Comparison of ENCODE assay signal across 31 cellular contexts in genomic region chr2:154238252-154238651, GRCh38.
DNase-seq lines count a peak whose midpoint lies in the region; ATAC-seq and TF ChIP-seq lines count a peak whose summit lies in the region.
"Had no signal": no experiment of that assay in that cellular context is flagged by ENCODE, and none has a peak within 500 bp of the region (broad histone marks: within the 10 kb centered on the region; RNA-seq: fewer than 3 reads in every experiment).

No MANE protein-coding gene starts in this region.

- H2AFZ ChIP-seq in SK-N-SH (ENCODE audit: low read depth) (no peak overlapping the region), GM23338 (no peak overlapping the region)

- H3K27me3 Mint-ChIP-seq in GM23338 (ENCODE audit: insufficient read depth, low read depth, poor library complexity) = peaks cover 4% of the 10 kb centered on the region
- H3K27me3 Mint-ChIP-seq: B cell; CD4-positive, alpha-beta memory T cell; CD4-positive, alpha-beta T cell; CD4-positive, CD25-positive, alpha-beta regulatory T cell; CD8-positive, alpha-beta memory T cell had no signal

- no peaks in the 10 kb centered on the region; a peak in 1 of 4 replicates for H3K4me1 ChIP-seq in SK-N-SH (ENCODE audit: control insufficient read depth in 1 of 2, insufficient read depth in 2 of 2, low read depth in 1 of 2, low read length in 1 of 2)
- 0 out of 2 replicates have a peak, but pooled peaks cover 9% of the 10 kb centered on the region for H3K4me1 ChIP-seq in GM23338 (ENCODE audit: insufficient read depth)
- H3K4me1 ChIP-seq: A549, BE2C, BLaER1, Caco-2 had no signal

- H3K27ac Mint-ChIP-seq in GM23338 = no peak overlapping the region
- H3K27ac Mint-ChIP-seq: B cell; CD14-positive monocyte; CD4-positive, alpha-beta memory T cell; CD4-positive, alpha-beta T cell; CD4-positive, CD25-positive, alpha-beta regulatory T cell; CD8-positive, alpha-beta memory T cell; CD8-positive, alpha-beta T cell had no signal

- DNase-seq in SK-N-SH = peak; percentile 14
- no peak for DNase-seq in activated naive CD4-positive, alpha-beta T cell (lab: John Stamatoyannopoulos, UW)
- DNase-seq in GM23338 (ENCODE audit: low spot score) = no peak
- DNase-seq: 8988T; ACHN; AML-193; BE2C; C1 segment of cervical spinal cord; Caco-2; Calu3; CD4-positive, alpha-beta memory T cell; CD4-positive, alpha-beta T cell; CD4-positive, CD25-positive, alpha-beta regulatory T cell; CD8-positive, alpha-beta memory T cell; CD8-positive, alpha-beta T cell; COR-L47; DMS 273 treated with DMSO at 0.1 percent for 48 hours; DMS153; DMS53; DMS79; DMS79 treated with DMSO at 0.1 percent for 48 hours; DND-41; EL had no signal

- H3K27me3 ChIP-seq in SK-N-SH (ENCODE audit: insufficient read depth) = no peaks in the 10 kb centered on the region
- H3K27me3 ChIP-seq in GM23338 (ENCODE audit: insufficient read depth) = no peaks in the 10 kb centered on the region
- H3K27me3 ChIP-seq: BE2C; BLaER1; BLaER1 treated with 17β-estradiol and CSF1 and Interleukin-3, amounts not matched to agents 10 nM and 100 nM had no signal

- TF ChIP-seq CTCF in SK-N-SH (IDR thresholded peaks at IDR 0.05) (no peak), GM23338 (conservative IDR thresholded peaks at IDR 0.05; ENCODE audit: low read depth in 2 of 2) (no peak)

- WGBS in SK-N-SH (ENCODE audit: low lambda C conversion rate) = 12% methylated on average over 1 of the region's 1 CpG

- H3F3A ChIP-seq in SK-N-SH (replicated peaks; ENCODE audit: insufficient read depth) (no peaks in the 10 kb centered on the region), GM23338 (replicated peaks; ENCODE audit: low read depth) (no peaks in the 10 kb centered on the region)

- no peak overlapping the region for H3K4me3 ChIP-seq in SK-N-SH (ENCODE audit: low read depth in 2 of 2, low read length in 1 of 2)
- H3K4me3 ChIP-seq in GM23338 = no peak overlapping the region
- H3K4me3 ChIP-seq: A549; BLaER1; BLaER1 treated with 17β-estradiol and CSF1 and Interleukin-3, amounts not matched to agents 10 nM and 100 nM had no signal

- H3K36me3 Mint-ChIP-seq in GM23338 (ENCODE audit: low read depth) = no peaks in the 10 kb centered on the region
- H3K36me3 Mint-ChIP-seq: CD14-positive monocyte; CD4-positive, alpha-beta memory T cell; CD4-positive, CD25-positive, alpha-beta regulatory T cell; CD8-positive, alpha-beta memory T cell; CD8-positive, alpha-beta T cell had no signal

- H3K9me2 ChIP-seq in SK-N-SH (no peaks in the 10 kb centered on the region), GM23338 (ENCODE audit: insufficient read depth) (no peaks in the 10 kb centered on the region)

- H3K36me3 ChIP-seq in SK-N-SH (replicated peaks in 1 of 2; ENCODE audit: control insufficient read depth in 1 of 2, insufficient read depth in 2 of 2, low read length in 1 of 2) (no peaks in the 10 kb centered on the region), GM23338 (ENCODE audit: insufficient read depth) (no peaks in the 10 kb centered on the region)
- H3K36me3 ChIP-seq: BE2C; BLaER1; BLaER1 treated with 17β-estradiol and CSF1 and Interleukin-3, amounts not matched to agents 10 nM and 100 nM had no signal

- H3K27ac ChIP-seq in SK-N-SH (ENCODE audit: low read depth in 2 of 2, low read length in 1 of 2) (peak overlapping the region in 1 of 2 experiments; percentile 75; a peak in 2 of 4 replicates), GM23338 (ENCODE audit: low read depth) (no peak overlapping the region)
- H3K27ac ChIP-seq: 22Rv1; A549; BLaER1; BLaER1 treated with 17β-estradiol and CSF1 and Interleukin-3, amounts not matched to agents 10 nM and 100 nM; C4-2B had no signal

- H3K4me2 ChIP-seq in SK-N-SH (no peak overlapping the region), GM23338 (no peak overlapping the region)
- H3K4me2 ChIP-seq: A549; BLaER1; BLaER1 treated with 17β-estradiol and CSF1 and Interleukin-3, amounts not matched to agents 10 nM and 100 nM had no signal

- CTCF ChIA-PET in SK-N-SH (lab: Yijun Ruan, JAX) = interaction anchor here (1.9 kb wide), 1 partner anchor 137 kb away, joined by 4 read pairs; no protein-coding TSS in a partner anchor

- H3K9ac ChIP-seq in SK-N-SH = no peak overlapping the region
- H3K9ac ChIP-seq: BLaER1; BLaER1 treated with 17β-estradiol and CSF1 and Interleukin-3, amounts not matched to agents 10 nM and 100 nM had no signal

- no peaks in the 10 kb centered on the region; the same call in 2 of the 3 replicates for H3K9me3 Mint-ChIP-seq in GM23338
- H3K9me3 Mint-ChIP-seq: CD4-positive, alpha-beta T cell; CD8-positive, alpha-beta T cell had no signal

- no peak overlapping the region for H3K4me3 Mint-ChIP-seq in GM23338
- H3K4me3 Mint-ChIP-seq: B cell; CD14-positive monocyte; CD4-positive, alpha-beta memory T cell; CD4-positive, alpha-beta T cell; CD4-positive, CD25-positive, alpha-beta regulatory T cell; CD8-positive, alpha-beta memory T cell; CD8-positive, alpha-beta T cell had no signal

- H3K9me3 ChIP-seq in SK-N-SH = no peaks in the 10 kb centered on the region
- H3K9me3 ChIP-seq: A549, BE2C, BLaER1, Caco-2 had no signal

- peaks cover 18% of the 10 kb centered on the region for H3K4me1 Mint-ChIP-seq in GM23338
- H3K4me1 Mint-ChIP-seq: B cell; CD14-positive monocyte; CD4-positive, alpha-beta memory T cell; CD4-positive, CD25-positive, alpha-beta regulatory T cell; CD8-positive, alpha-beta memory T cell had no signal

- ATAC-seq in SK-N-SH treated with all-trans-retinoic acid at 6 μM for 48 hours (no peak), GM23338 (no peak)
- ATAC-seq: A549; CD8-positive, alpha-beta T cell had no signal

- H4K20me1 ChIP-seq in SK-N-SH (ENCODE audit: insufficient read depth) (no peaks in the 10 kb centered on the region), GM23338 (replicated peaks; ENCODE audit: insufficient read depth) (no peaks in the 10 kb centered on the region)
- H4K20me1 ChIP-seq: BLaER1; BLaER1 treated with 17β-estradiol and CSF1 and Interleukin-3, amounts not matched to agents 10 nM and 100 nM had no signal

- TF ChIP-seq RAD21 in SK-N-SH (IDR thresholded peaks at IDR 0.05; ENCODE audit: low read length) = no peak

- peak in 1 of 2 experiments; percentile 88; a peak in 2 of 4 replicates for TF ChIP-seq EP300 in SK-N-SH (IDR thresholded peaks at IDR 0.05; ENCODE audit: borderline replicate concordance in 1 of 2, low read depth in 1 of 2, low read length in 1 of 2)

- POLR2A ChIA-PET in SK-N-SH (lab: Yijun Ruan, JAX) = no interaction called here

- no peaks in the 10 kb centered on the region for H3K79me2 ChIP-seq in SK-N-SH (ENCODE audit: insufficient read depth)
- H3K79me2 ChIP-seq in GM23338 (replicated peaks; ENCODE audit: insufficient read depth) = no peaks in the 10 kb centered on the region

TF ChIP-seq in SK-N-SH, 30 proteins besides CTCF, POLR2A, EP300 and RAD21 (continues in another document):
- TF ChIP-seq FOXJ3 (CRISPR knock-in tag; IDR thresholded peaks at IDR 0.05) = no peak

TF ChIP-seq in SK-N-SH treated with all-trans-retinoic acid at 6 μM for 48 hours, 23 proteins besides CTCF, POLR2A, EP300 and RAD21 (continues in another document):
- TF ChIP-seq TSHZ2 (CRISPR knock-in tag; IDR thresholded peaks at IDR 0.05) (peak; percentile 62; the same call in 1 of the 2 replicates), ARNTL (CRISPR knock-in tag; IDR thresholded peaks at IDR 0.05; ENCODE audit: borderline replicate concordance, low read depth) (no peak)

TF ChIP-seq in GM23338, 12 proteins besides CTCF, POLR2A, EP300 and RAD21 (continues in another document):
- TF ChIP-seq EZH2phosphoT487 (IDR thresholded peaks at IDR 0.05; ENCODE audit: unreplicated experiment) (no peak), REST (IDR thresholded peaks at IDR 0.05; ENCODE audit: unreplicated experiment) (no peak), ZNF331 (CRISPR knock-in tag; IDR thresholded peaks at IDR 0.05; ENCODE audit: low read depth) (no peak)
